Comparison of ENCODE assay signal across 1 cellular context in genomic region chr16:89694784-89695085, GRCh38.
A peak's percentile ranks its signal among the peaks of the same experiment; 100 is the strongest.
TF ChIP-seq lines count a peak whose summit lies in the region.
"Not testable (repeated sequence)": the region's sequence is repeated elsewhere in the genome, so short reads cannot be mapped to it uniquely, and the experiment has no call there.

No MANE protein-coding gene starts in this region.

TF ChIP-seq in HepG2, 621 proteins besides CTCF, POLR2A, EP300 and RAD21:
- TF ChIP-seq ZNF251 (CRISPR knock-in tag; IDR thresholded peaks at IDR 0.05) (0 out of 2 replicates have a peak, but pooled peaks have one; percentile 17), SRY (CRISPR knock-in tag; IDR thresholded peaks at IDR 0.05) (0 out of 2 replicates have a peak, but pooled peaks have one; percentile 45), ZNF660 (CRISPR knock-in tag; IDR thresholded peaks at IDR 0.05; ENCODE audit: borderline replicate concordance, low read depth) (0 out of 2 replicates have a peak, but pooled peaks have one; percentile 18), ZNF276 (CRISPR knock-in tag; IDR thresholded peaks at IDR 0.05; ENCODE audit: low read depth) (peak; percentile 65), ZNF83 (CRISPR knock-in tag; IDR thresholded peaks at IDR 0.05; ENCODE audit: borderline replicate concordance) (0 out of 2 replicates have a peak, but pooled peaks have one; percentile 8), DPF2 (CRISPR knock-in tag; IDR thresholded peaks at IDR 0.05; ENCODE audit: borderline replicate concordance, low read depth) (peak; percentile 48), ZNF670 (CRISPR knock-in tag; IDR thresholded peaks at IDR 0.05; ENCODE audit: borderline replicate concordance) (peak; percentile 21; the same call in 1 of the 2 replicates), SPEN (CRISPR knock-in tag; IDR thresholded peaks at IDR 0.05; ENCODE audit: low read depth) (0 out of 2 replicates have a peak, but pooled peaks have one; percentile 6), GABPA (CRISPR knock-in tag; IDR thresholded peaks at IDR 0.05; ENCODE audit: low read depth) (peak; percentile 73), HMGXB4 (CRISPR knock-in tag; IDR thresholded peaks at IDR 0.05; ENCODE audit: borderline replicate concordance in 1 of 2, low read depth in 1 of 2) (0 out of 4 replicates have a peak, but pooled peaks have one; percentile 9 to 45), ETV5 (CRISPR knock-in tag; IDR thresholded peaks at IDR 0.05; ENCODE audit: borderline replicate concordance) (peak; percentile 39; the same call in 1 of the 2 replicates), GTF3A (CRISPR knock-in tag; conservative IDR thresholded peaks at IDR 0.05) (0 out of 2 replicates have a peak, but pooled peaks have one; percentile 25), ZNF776 (CRISPR knock-in tag; IDR thresholded peaks at IDR 0.05) (peak; percentile 68; the same call in 1 of the 2 replicates), ZNF589 (CRISPR knock-in tag; conservative IDR thresholded peaks at IDR 0.05) (0 out of 2 replicates have a peak, but pooled peaks have one; percentile 46), FOXA1 (CRISPR knock-in tag; IDR thresholded peaks at IDR 0.05) (0 out of 2 replicates have a peak, but pooled peaks have one; percentile 2), SRSF1 (optimal IDR thresholded peaks at IDR 0.05; ENCODE audit: low read depth, low read length) (peak; percentile 52), BATF2 (CRISPR knock-in tag; IDR thresholded peaks at IDR 0.05) (0 out of 2 replicates have a peak, but pooled peaks have one; percentile 41), ZNF333 (CRISPR knock-in tag; IDR thresholded peaks at IDR 0.05; ENCODE audit: borderline replicate concordance) (0 out of 2 replicates have a peak, but pooled peaks have one; percentile 23), ZNF510 (CRISPR knock-in tag; IDR thresholded peaks at IDR 0.05; ENCODE audit: low read depth) (0 out of 2 replicates have a peak, but pooled peaks have one; percentile 73), U2AF1 (optimal IDR thresholded peaks at IDR 0.05; ENCODE audit: low read depth, low read length) (peak; percentile 57), ZFP36L1 (CRISPR knock-in tag; IDR thresholded peaks at IDR 0.05) (0 out of 2 replicates have a peak, but pooled peaks have one; percentile 2), GABPB1 (CRISPR knock-in tag; IDR thresholded peaks at IDR 0.05) (peak; percentile 62), ELF1 (CRISPR knock-in tag; IDR thresholded peaks at IDR 0.05) (peak; percentile 32; the same call in 1 of the 2 replicates), ZNF800 (CRISPR knock-in tag; IDR thresholded peaks at IDR 0.05) (peak; percentile 28; the same call in 1 of the 2 replicates), ZNF556 (CRISPR knock-in tag; IDR thresholded peaks at IDR 0.05; ENCODE audit: borderline replicate concordance) (0 out of 2 replicates have a peak, but pooled peaks have one; percentile 19), HOXD1 (CRISPR knock-in tag; IDR thresholded peaks at IDR 0.05) (0 out of 2 replicates have a peak, but pooled peaks have one; percentile 15), ZNF577 (CRISPR knock-in tag; IDR thresholded peaks at IDR 0.05; ENCODE audit: borderline replicate concordance, low read depth) (0 out of 2 replicates have a peak, but pooled peaks have one; percentile 53), ZNF235 (CRISPR knock-in tag; IDR thresholded peaks at IDR 0.05; ENCODE audit: borderline replicate concordance) (peak; percentile 83; the same call in 1 of the 2 replicates), HDAC1 (CRISPR knock-in tag; IDR thresholded peaks at IDR 0.05) (peak; percentile 8; the same call in 1 of the 2 replicates), JUN (CRISPR knock-in tag; IDR thresholded peaks at IDR 0.05) (peak; percentile 43; the same call in 1 of the 2 replicates), DNMT1 (CRISPR knock-in tag; IDR thresholded peaks at IDR 0.05) (0 out of 2 replicates have a peak, but pooled peaks have one; percentile 5), ASH2L (IDR thresholded peaks at IDR 0.05; ENCODE audit: insufficient read length, low read depth, low read length) (peak; percentile 6), ZNF672 (CRISPR knock-in tag; IDR thresholded peaks at IDR 0.05) (peak; percentile 74; the same call in 1 of the 2 replicates), HNRNPL (IDR thresholded peaks at IDR 0.05; ENCODE audit: low read depth, low read length) (0 out of 2 replicates have a peak, but pooled peaks have one; percentile 5), PATZ1 (CRISPR knock-in tag; IDR thresholded peaks at IDR 0.05) (0 out of 2 replicates have a peak, but pooled peaks have one; percentile 18), ARNTL (CRISPR knock-in tag; IDR thresholded peaks at IDR 0.05) (0 out of 2 replicates have a peak, but pooled peaks have one; percentile 5), NR2C2 (CRISPR knock-in tag; IDR thresholded peaks at IDR 0.05; ENCODE audit: borderline replicate concordance) (peak; percentile 4; the same call in 1 of the 2 replicates), KLF12 (CRISPR knock-in tag; IDR thresholded peaks at IDR 0.05; ENCODE audit: borderline replicate concordance) (peak; percentile 34; the same call in 1 of the 2 replicates), ZNF34 (CRISPR knock-in tag; IDR thresholded peaks at IDR 0.05; ENCODE audit: borderline replicate concordance) (0 out of 2 replicates have a peak, but pooled peaks have one; percentile 90)
- TF ChIP-seq, protein P1, sequence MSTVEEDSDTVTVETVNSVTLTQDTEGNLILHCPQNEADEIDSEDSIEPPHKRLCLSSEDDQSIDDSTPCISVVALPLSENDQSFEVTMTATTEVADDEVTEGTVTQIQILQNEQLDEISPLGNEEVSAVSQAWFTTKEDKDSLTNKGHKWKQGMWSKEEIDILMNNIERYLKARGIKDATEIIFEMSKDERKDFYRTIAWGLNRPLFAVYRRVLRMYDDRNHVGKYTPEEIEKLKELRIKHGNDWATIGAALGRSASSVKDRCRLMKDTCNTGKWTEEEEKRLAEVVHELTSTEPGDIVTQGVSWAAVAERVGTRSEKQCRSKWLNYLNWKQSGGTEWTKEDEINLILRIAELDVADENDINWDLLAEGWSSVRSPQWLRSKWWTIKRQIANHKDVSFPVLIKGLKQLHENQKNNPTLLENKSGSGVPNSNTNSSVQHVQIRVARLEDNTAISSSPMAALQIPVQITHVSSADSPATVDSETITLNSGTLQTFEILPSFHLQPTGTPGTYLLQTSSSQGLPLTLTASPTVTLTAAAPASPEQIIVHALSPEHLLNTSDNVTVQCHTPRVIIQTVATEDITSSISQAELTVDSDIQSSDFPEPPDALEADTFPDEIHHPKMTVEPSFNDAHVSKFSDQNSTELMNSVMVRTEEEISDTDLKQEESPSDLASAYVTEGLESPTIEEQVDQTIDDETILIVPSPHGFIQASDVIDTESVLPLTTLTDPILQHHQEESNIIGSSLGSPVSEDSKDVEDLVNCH (CRISPR knock-in tag; IDR thresholded peaks at IDR 0.05) = peak; percentile 34; the same call in 1 of the 2 replicates
- TF ChIP-seq, protein P2, sequence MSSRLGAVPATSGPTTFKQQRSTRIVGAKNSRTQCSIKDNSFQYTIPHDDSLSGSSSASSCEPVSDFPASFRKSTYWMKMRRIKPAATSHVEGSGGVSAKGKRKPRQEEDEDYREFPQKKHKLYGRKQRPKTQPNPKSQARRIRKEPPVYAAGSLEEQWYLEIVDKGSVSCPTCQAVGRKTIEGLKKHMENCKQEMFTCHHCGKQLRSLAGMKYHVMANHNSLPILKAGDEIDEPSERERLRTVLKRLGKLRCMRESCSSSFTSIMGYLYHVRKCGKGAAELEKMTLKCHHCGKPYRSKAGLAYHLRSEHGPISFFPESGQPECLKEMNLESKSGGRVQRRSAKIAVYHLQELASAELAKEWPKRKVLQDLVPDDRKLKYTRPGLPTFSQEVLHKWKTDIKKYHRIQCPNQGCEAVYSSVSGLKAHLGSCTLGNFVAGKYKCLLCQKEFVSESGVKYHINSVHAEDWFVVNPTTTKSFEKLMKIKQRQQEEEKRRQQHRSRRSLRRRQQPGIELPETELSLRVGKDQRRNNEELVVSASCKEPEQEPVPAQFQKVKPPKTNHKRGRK (CRISPR knock-in tag; IDR thresholded peaks at IDR 0.05) = 0 out of 2 replicates have a peak, but pooled peaks have one; percentile 33
- TF ChIP-seq GABPA (IDR thresholded peaks at IDR 0.05; ENCODE audit: low read depth, low read length); FOXA1 (IDR thresholded peaks at IDR 0.05): not testable (repeated sequence)
